Comparison of ENCODE assay signal across 18 cellular contexts in genomic region chr12:113846275-113846674, GRCh38.
A peak's percentile ranks its signal among the peaks of the same experiment; 100 is the strongest.
DNase-seq lines count a peak whose midpoint lies in the region; ATAC-seq, FAIRE-seq and TF ChIP-seq lines count a peak whose summit lies in the region.
"Had no signal": no experiment of that assay in that cellular context is flagged by ENCODE, and none has a peak within 500 bp of the region (broad histone marks: within the 10 kb centered on the region; RNA-seq: fewer than 3 reads in every experiment).

No MANE protein-coding gene starts in this region.

- peaks cover 72% of the 10 kb centered on the region for H3K4me1 Mint-ChIP-seq in nephron progenitor cell

- POLR2A ChIA-PET in K562 (lab: Yijun Ruan, JAX) = interaction anchor here (0.6 kb wide), 1 partner anchor 131 kb away, joined by 3 read pairs; no protein-coding TSS in a partner anchor

- no peaks in the 10 kb centered on the region for H3K36me3 ChIP-seq in GM23248 (ENCODE audit: low read depth)
- peaks cover 34% of the 10 kb centered on the region; the same call in 2 of the 3 replicates for H3K36me3 ChIP-seq in K562 (ENCODE audit: control insufficient read depth, insufficient read depth, low read length)
- H3K36me3 ChIP-seq: SJCRH30 had no signal

- peaks cover 5% of the 10 kb centered on the region for H3K27me3 Mint-ChIP-seq in nephron progenitor cell (ENCODE audit: low read depth, poor library complexity)
- H3K27me3 Mint-ChIP-seq: CD4-positive, alpha-beta memory T cell; IgD-negative memory B cell had no signal

- H3K9ac ChIP-seq in GM23248 = no peak overlapping the region
- H3K9ac ChIP-seq in K562 (ENCODE audit: insufficient read depth in 1 of 2, low read depth in 2 of 2, low read length in 2 of 2) = no peak overlapping the region

- no peak for FAIRE-seq in K562 (lab: Jason Lieb, UNC)
- FAIRE-seq: D721Med, H54 had no signal

- H3F3A ChIP-seq in GM23248 (ENCODE audit: insufficient read depth) = no peaks in the 10 kb centered on the region

- peak overlapping the region; percentile 22 for H3K27ac Mint-ChIP-seq in nephron progenitor cell
- H3K27ac Mint-ChIP-seq: IgD-negative memory B cell had no signal

- H3K27ac ChIP-seq in GM23248 (no peak overlapping the region), K562 (ENCODE audit: extremely low read depth, low read depth, low read length) (no peak overlapping the region)
- H3K27ac ChIP-seq: RWPE1, SJCRH30 had no signal

- in situ Hi-C loops in GM23248 (cut with MboI) (no loop called here), K562 (cut with MboI) (no loop called here)

- no peak for TF ChIP-seq POLR2A in K562 (conservative IDR thresholded peaks at IDR 0.05)

- H3K4me1 ChIP-seq in GM23248 (ENCODE audit: insufficient read depth) (no peaks in the 10 kb centered on the region), K562 (replicated peaks in 1 of 2; ENCODE audit: control insufficient read depth in 2 of 2, insufficient read depth in 2 of 2, low read length in 2 of 2) (peaks cover 0 to 9% of the 10 kb centered on the region in 2 experiments; a peak in 1 of 5 replicates)

- no peak overlapping the region for H3K4me3 ChIP-seq in GM23248
- H3K4me3 ChIP-seq in K562 = no peak overlapping the region
- H3K4me3 ChIP-seq: SJCRH30 had no signal

- ATAC-seq in K562 (no peak; the same call in 2 of the 3 replicates), HG02870 (IDR thresholded peaks at IDR 0.05; ENCODE audit: unreplicated experiment) (no peak), HG03095 (IDR thresholded peaks at IDR 0.05; ENCODE audit: unreplicated experiment) (no peak)

- no peaks in the 10 kb centered on the region for H3K9me2 ChIP-seq in GM23248 (ENCODE audit: insufficient read depth)

- intact Hi-C loops in K562 (cut with micrococcal nuclease) = no loop called here

- H3K27me3 ChIP-seq in GM23248 (replicated peaks; ENCODE audit: insufficient read depth) (no peaks in the 10 kb centered on the region), K562 (ENCODE audit: control insufficient read depth in 2 of 2, insufficient read depth in 2 of 2, low read length in 2 of 2) (no peaks in the 10 kb centered on the region)
- H3K27me3 ChIP-seq: SJCRH30 had no signal

- H3K9me3 ChIP-seq in GM23248 (ENCODE audit: low read depth) (no peaks in the 10 kb centered on the region), K562 (replicated peaks; ENCODE audit: control insufficient read depth, insufficient read depth, low read depth, low read length) (no peaks in the 10 kb centered on the region)
- H3K9me3 ChIP-seq: SJCRH30 had no signal

- DNase-seq in NCI-H2029 (lab: John Stamatoyannopoulos, UW) (peak; percentile 42), NCI-H2029 treated with DMSO at 0.1 percent for 48 hours (lab: John Stamatoyannopoulos, UW) (no peak), GM23248 (peak; percentile 22), K562 (ENCODE audit: extremely low read depth in 1 of 4, low spot score in 3 of 4) (peak in 1 of 4 experiments; percentile 11), nephron progenitor cell (no peak)
- DNase-seq in activated CD4-positive, alpha-beta T cell treated with anti-CD3 and anti-CD28 coated beads, Interleukin-2, amount 50 U/mL, for 48 hours = no peak
- DNase-seq: 8988T; CD4-positive, alpha-beta memory T cell; NCI-H1436 treated with DMSO at 0.1 percent for 48 hours; NCI-H510A; SJCRH30; SW 1271 had no signal

- no peaks in the 10 kb centered on the region for H4K20me1 ChIP-seq in GM23248 (ENCODE audit: insufficient read depth)
- H4K20me1 ChIP-seq in K562 (replicated peaks; ENCODE audit: control insufficient read depth, insufficient read depth, low read length) = no peaks in the 10 kb centered on the region; the same call in 1 of the 2 replicates

- H3K4me2 ChIP-seq in GM23248 (ENCODE audit: unreplicated experiment) (no peak overlapping the region), K562 (ENCODE audit: insufficient read depth, low read length) (no peak overlapping the region)

- H2AFZ ChIP-seq in GM23248 (no peak overlapping the region), K562 (ENCODE audit: low read depth, low read length) (no peak overlapping the region)

- no peak for TF ChIP-seq RAD21 in K562 (CRISPR knock-in tag; conservative IDR thresholded peaks at IDR 0.05 in 1 of 2, IDR thresholded peaks at IDR 0.05 in 1 of 2)

- no peaks in the 10 kb centered on the region for H3K9me3 Mint-ChIP-seq in nephron progenitor cell
- H3K9me3 Mint-ChIP-seq: CD4-positive, alpha-beta memory T cell; IgD-negative memory B cell had no signal

- WGBS in GM23248 (ENCODE audit: low coverage in 1 of 2, low lambda C conversion rate in 2 of 2, missing lambda C conversion rate in 2 of 2), 2 experiments = 77 to 85% methylated on average over 4 of the region's 4 CpGs
- 61% methylated on average over 4 of the region's 4 CpGs for WGBS in K562 (ENCODE audit: insufficient coverage, low coverage, missing lambda C conversion rate)

- H3K4me3 Mint-ChIP-seq in nephron progenitor cell = no peak overlapping the region
- H3K4me3 Mint-ChIP-seq: CD4-positive, alpha-beta memory T cell; IgD-negative memory B cell had no signal

- no peaks in the 10 kb centered on the region for H3K36me3 Mint-ChIP-seq in nephron progenitor cell (ENCODE audit: low read depth)

- no TSS peak for BruUV-seq in K562 (replicated peaks; lab: Mats Ljungman, UMichigan)

- TF ChIP-seq CTCF in K562 (IDR thresholded peaks at IDR 0.05 in 2 of 3, conservative IDR thresholded peaks at IDR 0.05 in 1 of 3; ENCODE audit: insufficient read depth in 2 of 3, low read depth in 1 of 3, low read length in 3 of 3) = no peak
- TF ChIP-seq CTCF in nephron progenitor cell (IDR thresholded peaks at IDR 0.05) = no peak

- no peaks in the 10 kb centered on the region for H3K9me1 ChIP-seq in K562 (ENCODE audit: control insufficient read depth, insufficient read depth, low read length)

- no peaks in the 10 kb centered on the region for H3K79me2 ChIP-seq in GM23248 (ENCODE audit: insufficient read depth)
- no peaks in the 10 kb centered on the region for H3K79me2 ChIP-seq in K562 (ENCODE audit: control insufficient read depth, insufficient read depth, low read length)

- no peak for TF ChIP-seq EP300 in K562 (IDR thresholded peaks at IDR 0.05; ENCODE audit: low read length)

- CTCF ChIA-PET in K562 (lab: Yijun Ruan, JAX; ENCODE audit: low intra/inter-chr PET ratio) = no interaction called here

TF ChIP-seq in K562, 482 proteins besides CTCF, POLR2A, EP300 and RAD21:
- TF ChIP-seq STAG1 (CRISPR knock-in tag; IDR thresholded peaks at IDR 0.05; ENCODE audit: borderline replicate concordance) (no peak), ATF1 (CRISPR knock-in tag; IDR thresholded peaks at IDR 0.05) (no peak), ATF1 (tag; IDR thresholded peaks at IDR 0.05) (no peak), SRF (CRISPR knock-in tag; IDR thresholded peaks at IDR 0.05) (peak in 1 of 2 experiments; percentile 85; a peak in 2 of 4 replicates), L3MBTL2 (IDR thresholded peaks at IDR 0.05) (peak; percentile 13; the same call in 1 of the 2 replicates), ATF7 (IDR thresholded peaks at IDR 0.05) (peak; percentile 36; the same call in 1 of the 2 replicates), ZNF780A (CRISPR knock-in tag; IDR thresholded peaks at IDR 0.05) (no peak)

Comparison
In these comparisons a context has a peak if more than half of its experiments do, and no peak if none do; other contexts are left out.
1. DNase-seq: peak in NCI-H2029 (single experiment) and GM23248 (single experiment); none in NCI-H2029 treated with DMSO at 0.1 percent for 48 hours (single experiment), nephron progenitor cell (single experiment) and activated CD4-positive, alpha-beta T cell treated with anti-CD3 and anti-CD28 coated beads, Interleukin-2, amount 50 U/mL, for 48 hours (0 of 2).